8 cellular contexts compared by ENCODE assay signal in the genomic region with DNA sequence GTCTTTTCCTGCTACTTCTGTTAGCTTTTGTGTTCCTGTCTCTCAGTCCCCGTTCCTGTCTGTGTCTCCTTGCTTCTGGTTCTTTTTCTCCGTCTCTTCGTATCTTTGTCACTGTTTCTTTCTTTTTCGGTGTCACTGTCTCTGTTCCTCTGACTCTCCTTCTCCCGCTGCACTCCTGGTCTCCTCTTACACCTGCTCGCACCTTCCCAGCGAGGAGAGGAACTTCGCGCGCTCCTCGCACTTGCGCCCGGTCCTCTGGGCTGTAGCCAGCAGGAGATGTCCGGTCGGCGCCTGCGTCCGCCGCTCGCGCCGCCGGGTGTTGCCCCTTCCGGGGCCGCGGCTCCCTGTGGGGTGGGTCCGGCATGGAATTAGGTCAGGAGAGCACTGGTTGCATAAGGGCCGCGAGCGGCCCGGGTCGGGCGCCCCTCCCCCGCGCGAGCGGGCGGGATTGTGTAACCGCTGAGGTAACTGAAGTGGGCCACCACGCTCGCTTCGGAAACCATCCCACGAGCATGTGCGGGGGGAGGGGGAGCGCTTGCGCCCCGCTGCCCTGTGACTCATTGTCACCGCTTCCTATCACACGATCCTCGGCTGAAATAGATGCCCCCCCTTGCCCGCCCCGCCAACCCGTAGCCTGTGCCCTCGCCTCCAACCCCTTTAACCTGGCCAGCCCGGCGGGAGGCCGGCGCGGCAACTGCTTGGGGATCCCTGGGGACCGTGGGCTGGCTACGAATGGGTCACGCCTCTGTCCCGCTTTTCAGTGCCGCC. TPM values are rescaled to one million over a fixed set of nuclear protein-coding genes. Genes with fewer than 3 reads are reported as not detected.
DNase-seq lines count a peak whose midpoint lies in the region; ATAC-seq and TF ChIP-seq lines count a peak whose summit lies in the region.

No MANE protein-coding gene starts in this region.

- TF ChIP-seq CTCF in CD4-positive, alpha-beta T cell (IDR thresholded peaks at IDR 0.05) = no peak
- TF ChIP-seq CTCF in MM.1S (IDR thresholded peaks at IDR 0.05; ENCODE audit: low read length) = no peak
- no peak for TF ChIP-seq CTCF in GM10266 (IDR thresholded peaks at IDR 0.05; ENCODE audit: control insufficient read depth, insufficient read depth, low read depth, missing control alignments)

- peaks cover 9% of the 10 kb centered on the region for H3K36me3 Mint-ChIP-seq in CD4-positive, alpha-beta T cell (ENCODE audit: low read depth)

- intact Hi-C loops in CD4-positive, alpha-beta T cell (cut with DNase I, micrococcal nuclease) = loop anchor here in 1 of 2 experiments (10.0 kb wide), 1 partner anchor 259 kb away; a partner anchor contains a TSS

- peak overlapping the region; percentile 82 for H3K4me2 ChIP-seq in MM.1S (ENCODE audit: low read depth, low read length)

- H3K4me3 ChIP-seq in MM.1S (ENCODE audit: low read length) = peak overlapping the region; percentile 54; the same call in 1 of the 2 replicates

- H3K9me3 Mint-ChIP-seq in CD4-positive, alpha-beta T cell = no peaks in the 10 kb centered on the region

- POLR2A ChIA-PET in CD4-positive, alpha-beta T cell (lab: Charles Lee) = interaction anchor here (1.7 to 3.0 kb wide), 2 partner anchors 16 to 25 kb away, joined by 4 to 21 read pairs; no protein-coding TSS in a partner anchor

- peak; percentile 28 to 71 (median 59) for DNase-seq in CD4-positive, alpha-beta T cell
- no peak for DNase-seq in MM.1S
- DNase-seq in activated CD4-positive, CD25-positive, alpha-beta regulatory T cell treated with anti-CD3 and anti-CD28 coated beads, Interleukin-2, amount 50 U/mL, for 72 hours = peak; percentile 48
- peak; percentile 61 for DNase-seq in central memory CD4-positive, alpha-beta T cell
- peak; percentile 89 for DNase-seq in left lobe of liver (ENCODE audit: low spot score)
- DNase-seq in stimulated activated CD4-positive, alpha-beta T cell treated with anti-CD3 and anti-CD28 coated beads, Interleukin-2, amount 100 ng/mL, for 24 hours = peak; percentile 72 to 73
- no peak for DNase-seq in GM10266 (ENCODE audit: extremely low spot score)

- no peaks in the 10 kb centered on the region for H3K9me3 ChIP-seq in CD4-positive, alpha-beta T cell (ENCODE audit: control insufficient read depth, low read length)
- H3K9me3 ChIP-seq in MM.1S (replicated peaks; ENCODE audit: insufficient read depth, low read length) = no peaks in the 10 kb centered on the region

- no peaks in the 10 kb centered on the region for H4K20me1 ChIP-seq in MM.1S (ENCODE audit: insufficient read depth, low read length)

- H3F3A ChIP-seq in MM.1S (ENCODE audit: insufficient read depth, low read length) = no peaks in the 10 kb centered on the region

- no peaks in the 10 kb centered on the region for H3K36me3 ChIP-seq in MM.1S (replicated peaks; ENCODE audit: insufficient read depth, low read length)

- H3K27ac Mint-ChIP-seq in CD4-positive, alpha-beta T cell = peak overlapping the region; percentile 89

- no peaks in the 10 kb centered on the region for H3K79me2 ChIP-seq in MM.1S (ENCODE audit: low read length)

- H3K27me3 ChIP-seq in CD4-positive, alpha-beta T cell (ENCODE audit: control insufficient read depth, insufficient read depth, low read length) = peaks cover 3% of the 10 kb centered on the region
- no peaks in the 10 kb centered on the region for H3K27me3 ChIP-seq in MM.1S (replicated peaks; ENCODE audit: insufficient read depth, low read length)

- H3K27me3 Mint-ChIP-seq in CD4-positive, alpha-beta T cell = peaks cover 28% of the 10 kb centered on the region

- ATAC-seq in CD4-positive, alpha-beta T cell (ENCODE audit: poor library complexity) = peak; percentile 43
- ATAC-seq in left lobe of liver = peak; percentile 71
- ATAC-seq in GM19455 (IDR thresholded peaks at IDR 0.05; ENCODE audit: unreplicated experiment) = no peak

- no peak overlapping the region for H3K9ac ChIP-seq in MM.1S (ENCODE audit: low read length)

- no peaks in the 10 kb centered on the region for H3K9me2 ChIP-seq in MM.1S (replicated peaks; ENCODE audit: insufficient read depth, low read length)

- H3K4me1 ChIP-seq in MM.1S (ENCODE audit: low read length) = no peaks in the 10 kb centered on the region

- H2AFZ ChIP-seq in MM.1S (ENCODE audit: low read length) = no peak overlapping the region

- CTCF ChIA-PET in CD4-positive, alpha-beta T cell (lab: Charles Lee) = interaction anchor here (1.3 kb wide), 1 partner anchor 29 kb away, joined by 3 read pairs; no protein-coding TSS in a partner anchor

- H3K27ac ChIP-seq in CD4-positive, alpha-beta T cell (ENCODE audit: low read depth, low read length) = peak overlapping the region; percentile 61
- H3K27ac ChIP-seq in MM.1S (ENCODE audit: low read length) = no peak overlapping the region

- peaks cover 33% of the 10 kb centered on the region for H3K4me1 Mint-ChIP-seq in CD4-positive, alpha-beta T cell (ENCODE audit: low read depth)

- H3K4me3 Mint-ChIP-seq in CD4-positive, alpha-beta T cell = peak overlapping the region; percentile 93

RNA-seq across cellular contexts. Expression of a gene that starts 1.6 kb away (rescaled TPM):
- 1 to 10 TPM; 4.9 to 5.5 TPM for total RNA-seq in CD4-positive, alpha-beta T cell
- total RNA-seq in left lobe of liver = 9.5 TPM

Comparison
In these comparisons a context has a peak if more than half of its experiments do, and no peak if none do; other contexts are left out.
1. DNase-seq: peak in CD4-positive, alpha-beta T cell (10 of 10), activated CD4-positive, CD25-positive, alpha-beta regulatory T cell treated with anti-CD3 and anti-CD28 coated beads, Interleukin-2, amount 50 U/mL, for 72 hours (single experiment), central memory CD4-positive, alpha-beta T cell (single experiment), left lobe of liver (single experiment) and stimulated activated CD4-positive, alpha-beta T cell treated with anti-CD3 and anti-CD28 coated beads, Interleukin-2, amount 100 ng/mL, for 24 hours (2 of 2); none in MM.1S (single experiment) and GM10266 (single experiment).